ENCODE assay signal across 1 cellular context in the genomic region with DNA sequence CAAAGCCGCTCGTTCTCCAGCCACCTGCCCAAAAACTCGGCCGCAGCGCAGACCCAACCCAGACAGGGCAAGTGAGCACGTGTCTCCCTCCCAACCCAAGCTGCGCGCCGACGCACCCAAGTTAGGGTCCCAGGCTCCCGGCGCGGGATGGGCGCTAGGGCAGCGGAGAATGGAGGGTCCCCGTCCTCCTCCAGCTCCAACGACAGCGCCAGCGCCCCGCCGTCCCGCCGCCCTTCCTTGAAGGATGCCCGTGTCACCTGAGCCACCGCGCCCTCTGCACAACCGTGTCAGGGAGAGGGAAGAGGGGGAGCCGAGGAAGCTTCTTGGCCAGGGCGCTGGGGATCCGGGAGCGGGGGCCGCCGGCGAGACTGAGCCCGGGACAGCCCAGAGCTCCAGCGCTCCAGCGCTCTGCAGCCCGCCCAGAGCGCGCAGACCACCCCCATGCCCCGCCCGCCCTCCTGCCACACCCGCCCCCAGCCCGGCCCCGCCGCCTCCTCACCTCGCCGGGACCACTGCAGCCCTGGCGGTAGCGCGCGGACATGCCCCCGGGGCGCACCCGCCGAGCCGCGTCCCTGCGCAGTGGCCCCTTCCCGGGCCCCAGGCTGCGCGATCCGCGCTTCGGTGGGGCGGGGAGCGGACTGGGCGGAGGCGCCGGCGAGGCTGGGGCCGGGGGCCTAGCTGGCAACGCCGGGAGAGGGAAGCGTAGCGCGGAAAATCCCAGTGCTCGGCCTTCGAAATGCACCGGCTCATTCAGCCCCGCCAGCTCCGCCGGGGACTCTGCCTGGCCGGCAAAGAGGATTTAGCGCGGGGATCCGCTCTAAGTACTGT.
TF ChIP-seq lines count a peak whose summit lies in the region.

A gene with protein sequence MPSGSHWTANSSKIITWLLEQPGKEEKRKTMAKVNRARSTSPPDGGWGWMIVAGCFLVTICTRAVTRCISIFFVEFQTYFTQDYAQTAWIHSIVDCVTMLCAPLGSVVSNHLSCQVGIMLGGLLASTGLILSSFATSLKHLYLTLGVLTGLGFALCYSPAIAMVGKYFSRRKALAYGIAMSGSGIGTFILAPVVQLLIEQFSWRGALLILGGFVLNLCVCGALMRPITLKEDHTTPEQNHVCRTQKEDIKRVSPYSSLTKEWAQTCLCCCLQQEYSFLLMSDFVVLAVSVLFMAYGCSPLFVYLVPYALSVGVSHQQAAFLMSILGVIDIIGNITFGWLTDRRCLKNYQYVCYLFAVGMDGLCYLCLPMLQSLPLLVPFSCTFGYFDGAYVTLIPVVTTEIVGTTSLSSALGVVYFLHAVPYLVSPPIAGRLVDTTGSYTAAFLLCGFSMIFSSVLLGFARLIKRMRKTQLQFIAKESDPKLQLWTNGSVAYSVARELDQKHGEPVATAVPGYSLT (minus strand): TSS at position 410 of the 828 bp plus-strand sequence. CDS start 73,016 bp downstream, outside the sequence.

TF ChIP-seq in SK-N-SH treated with all-trans-retinoic acid at 6 μM for 48 hours, 23 proteins besides CTCF, POLR2A, EP300 and RAD21 (continued from another document):
- TF ChIP-seq RARB (CRISPR knock-in tag; IDR thresholded peaks at IDR 0.05) (no peak), ISL1 (CRISPR knock-in tag; IDR thresholded peaks at IDR 0.05) (no peak)
- TF ChIP-seq, protein P1, sequence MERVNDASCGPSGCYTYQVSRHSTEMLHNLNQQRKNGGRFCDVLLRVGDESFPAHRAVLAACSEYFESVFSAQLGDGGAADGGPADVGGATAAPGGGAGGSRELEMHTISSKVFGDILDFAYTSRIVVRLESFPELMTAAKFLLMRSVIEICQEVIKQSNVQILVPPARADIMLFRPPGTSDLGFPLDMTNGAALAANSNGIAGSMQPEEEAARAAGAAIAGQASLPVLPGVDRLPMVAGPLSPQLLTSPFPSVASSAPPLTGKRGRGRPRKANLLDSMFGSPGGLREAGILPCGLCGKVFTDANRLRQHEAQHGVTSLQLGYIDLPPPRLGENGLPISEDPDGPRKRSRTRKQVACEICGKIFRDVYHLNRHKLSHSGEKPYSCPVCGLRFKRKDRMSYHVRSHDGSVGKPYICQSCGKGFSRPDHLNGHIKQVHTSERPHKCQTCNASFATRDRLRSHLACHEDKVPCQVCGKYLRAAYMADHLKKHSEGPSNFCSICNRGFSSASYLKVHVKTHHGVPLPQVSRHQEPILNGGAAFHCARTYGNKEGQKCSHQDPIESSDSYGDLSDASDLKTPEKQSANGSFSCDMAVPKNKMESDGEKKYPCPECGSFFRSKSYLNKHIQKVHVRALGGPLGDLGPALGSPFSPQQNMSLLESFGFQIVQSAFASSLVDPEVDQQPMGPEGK (CRISPR knock-in tag; IDR thresholded peaks at IDR 0.05; ENCODE audit: borderline replicate concordance): no peak
